13 cellular contexts compared by ENCODE assay signal in the genomic region with DNA sequence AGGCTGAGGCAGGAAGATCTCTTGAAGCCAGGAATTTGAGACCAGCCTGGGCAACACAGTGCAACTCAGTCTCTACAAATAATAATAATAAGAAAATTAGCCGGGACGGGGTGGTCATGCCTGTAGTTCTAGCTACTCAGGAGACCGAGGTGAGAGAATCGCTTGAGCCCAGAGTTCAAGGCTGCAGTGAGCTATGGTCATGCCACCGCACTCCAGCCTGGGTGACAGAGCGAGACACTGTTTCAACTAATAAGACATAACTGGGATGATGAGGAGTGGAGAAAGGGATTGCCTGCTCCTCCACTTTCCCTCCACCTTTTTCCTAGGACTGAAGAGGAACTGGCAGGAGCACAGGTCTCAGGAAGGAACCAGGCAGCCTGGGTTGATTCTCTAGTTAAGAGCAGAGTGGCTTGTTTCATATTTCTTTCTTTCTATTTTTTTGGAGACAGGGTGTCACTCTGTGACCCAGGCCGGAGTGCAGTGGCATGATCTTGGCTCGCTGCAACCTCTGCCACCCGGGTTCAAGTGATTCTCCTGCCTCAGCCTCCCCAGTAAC. TPM values are rescaled to one million over a fixed set of nuclear protein-coding genes. Genes with fewer than 3 reads are reported as not detected.
DNase-seq lines count a peak whose midpoint lies in the region; ATAC-seq and TF ChIP-seq lines count a peak whose summit lies in the region.
"Had no signal": no experiment of that assay in that cellular context is flagged by ENCODE, and none has a peak within 500 bp of the region (broad histone marks: within the 10 kb centered on the region; RNA-seq: fewer than 3 reads in every experiment).

No MANE protein-coding gene starts in this region.

- H3K36me3 ChIP-seq in esophagus muscularis mucosa (peaks cover 0 to 9% (median 5%) of the 10 kb centered on the region in 4 donors), aorta (ENCODE audit: control insufficient read depth in 1 of 2, insufficient read depth in 2 of 2, low read length in 1 of 2) (no peaks in the 10 kb centered on the region)

- H3K27ac Mint-ChIP-seq in activated CD4-positive, alpha-beta T cell treated with anti-CD3 and anti-CD28 coated beads, Interleukin-2, amount 10 ng/mL, durations not matched to agents 7 days and 5 days: peak overlapping the region; percentile 96
- H3K27ac Mint-ChIP-seq in T-cell: peak overlapping the region; percentile 90 to 95
- H3K27ac Mint-ChIP-seq in stimulated activated naive B cell treated with anti-CD40 and anti-IgM and Interleukin-4, amounts not matched to agents 10 μg/mL and 1 μg/mL and 100 μg/mL, for 72 hours: peak overlapping the region; percentile 95

- no peaks in the 10 kb centered on the region for H3K27me3 ChIP-seq in esophagus muscularis mucosa
- H3K27me3 ChIP-seq in aorta (ENCODE audit: control insufficient read depth in 1 of 2, insufficient read depth in 2 of 2, low read length in 1 of 2): no peaks in the 10 kb centered on the region
- H3K27me3 ChIP-seq: testis had no signal

- TF ChIP-seq CTCF in esophagus muscularis mucosa (IDR thresholded peaks at IDR 0.05): no peak

- H3K4me3 ChIP-seq in esophagus muscularis mucosa: no peak overlapping the region
- no peak overlapping the region for H3K4me3 ChIP-seq in aorta (ENCODE audit: low read length in 2 of 2)

- CTCF ChIA-PET in activated CD4-positive, alpha-beta T cell treated with anti-CD3 and anti-CD28 coated beads, Interleukin-2, amount 10 ng/mL, durations not matched to agents 7 days and 5 days (lab: Charles Lee): interaction anchor here (1.0 to 1.4 kb wide), 3 partner anchors 9 to 24 kb away, joined by 3 to 6 read pairs (median 4); no protein-coding TSS in a partner anchor
- CTCF ChIA-PET in T-cell (lab: Charles Lee): interaction anchor here in 1 of 2 donors (0.5 kb wide), 1 partner anchor 370 kb away, joined by 4 read pairs; no protein-coding TSS in a partner anchor

- H3K9me3 Mint-ChIP-seq in activated CD4-positive, alpha-beta T cell treated with anti-CD3 and anti-CD28 coated beads, Interleukin-2, amount 10 ng/mL, durations not matched to agents 7 days and 5 days: no peaks in the 10 kb centered on the region
- H3K9me3 Mint-ChIP-seq in T-cell: no peaks in the 10 kb centered on the region
- no peaks in the 10 kb centered on the region for H3K9me3 Mint-ChIP-seq in stimulated activated naive B cell treated with anti-CD40 and anti-IgM and Interleukin-4, amounts not matched to agents 10 μg/mL and 1 μg/mL and 100 μg/mL, for 72 hours

- 92% methylated on average over 9 of the region's 9 CpGs for WGBS in esophagus muscularis mucosa
- WGBS in aorta, 2 donors: 88% methylated on average over 9 of the region's 9 CpGs

- H3K9me3 ChIP-seq in esophagus muscularis mucosa (no peaks in the 10 kb centered on the region), aorta (ENCODE audit: control insufficient read depth, low read length) (no peaks in the 10 kb centered on the region)
- H3K9me3 ChIP-seq: testis had no signal

- H3K4me3 Mint-ChIP-seq in activated CD4-positive, alpha-beta T cell treated with anti-CD3 and anti-CD28 coated beads, Interleukin-2, amount 10 ng/mL, durations not matched to agents 7 days and 5 days: peak overlapping the region; percentile 84
- H3K4me3 Mint-ChIP-seq in T-cell: peak overlapping the region; percentile 79 to 88 (median 84)
- H3K4me3 Mint-ChIP-seq in stimulated activated naive B cell treated with anti-CD40 and anti-IgM and Interleukin-4, amounts not matched to agents 10 μg/mL and 1 μg/mL and 100 μg/mL, for 72 hours: peak overlapping the region; percentile 87 to 92

- peaks cover 52% of the 10 kb centered on the region for H3K4me1 Mint-ChIP-seq in activated CD4-positive, alpha-beta T cell treated with anti-CD3 and anti-CD28 coated beads, Interleukin-2, amount 10 ng/mL, durations not matched to agents 7 days and 5 days
- peaks cover 26 to 35% (median 28%) of the 10 kb centered on the region in 3 donors for H3K4me1 Mint-ChIP-seq in T-cell
- peaks cover 21 to 38% of the 10 kb centered on the region in 2 donors for H3K4me1 Mint-ChIP-seq in stimulated activated naive B cell treated with anti-CD40 and anti-IgM and Interleukin-4, amounts not matched to agents 10 μg/mL and 1 μg/mL and 100 μg/mL, for 72 hours

- H3K36me3 Mint-ChIP-seq in activated CD4-positive, alpha-beta T cell treated with anti-CD3 and anti-CD28 coated beads, Interleukin-2, amount 10 ng/mL, durations not matched to agents 7 days and 5 days (ENCODE audit: low read depth): peaks cover 11% of the 10 kb centered on the region
- no peaks in the 10 kb centered on the region for H3K36me3 Mint-ChIP-seq in T-cell
- H3K36me3 Mint-ChIP-seq in stimulated activated naive B cell treated with anti-CD40 and anti-IgM and Interleukin-4, amounts not matched to agents 10 μg/mL and 1 μg/mL and 100 μg/mL, for 72 hours: peaks cover 3 to 4% of the 10 kb centered on the region in 2 donors

- H3K27me3 Mint-ChIP-seq in activated CD4-positive, alpha-beta T cell treated with anti-CD3 and anti-CD28 coated beads, Interleukin-2, amount 10 ng/mL, durations not matched to agents 7 days and 5 days: no peaks in the 10 kb centered on the region
- no peaks in the 10 kb centered on the region for H3K27me3 Mint-ChIP-seq in T-cell
- no peaks in the 10 kb centered on the region for H3K27me3 Mint-ChIP-seq in stimulated activated naive B cell treated with anti-CD40 and anti-IgM and Interleukin-4, amounts not matched to agents 10 μg/mL and 1 μg/mL and 100 μg/mL, for 72 hours

- intact Hi-C loops in esophagus muscularis mucosa (cut with DNase I) (no loop called here), aorta (cut with DNase I) (no loop called here)

- H3K4me1 ChIP-seq in esophagus muscularis mucosa: peaks cover 7 to 27% (median 25%) of the 10 kb centered on the region in 4 donors
- no peaks in the 10 kb centered on the region for H3K4me1 ChIP-seq in aorta (ENCODE audit: control insufficient read depth in 1 of 2, insufficient read depth in 2 of 2, low read length in 2 of 2)

- DNase-seq in activated CD4-positive, alpha-beta T cell treated with anti-CD3 and anti-CD28 coated beads, Interleukin-2, amount 10 ng/mL, durations not matched to agents 7 days and 5 days: no peak
- DNase-seq in activated CD4-positive, alpha-beta T cell treated with anti-CD3 and anti-CD28 coated beads, Interleukin-2, amount 50 U/mL, for 1 hour: no peak
- no peak for DNase-seq in T-cell
- DNase-seq in esophagus muscularis mucosa (ENCODE audit: extremely low spot score): no peak
- no peak for DNase-seq in stimulated activated naive B cell treated with anti-CD40 and anti-IgM and Interleukin-4, amounts not matched to agents 10 μg/mL and 1 μg/mL and 100 μg/mL, for 72 hours
- DNase-seq in aorta: no peak
- DNase-seq: NCI-H2081 treated with DMSO at 0.1 percent for 48 hours; occipital lobe; SHP77 treated with DMSO at 0.1 percent for 48 hours; stimulated activated CD4-positive, alpha-beta T cell treated with anti-CD3 and anti-CD28 coated beads, Interleukin-2, amount 100 ng/mL, for 24 hours; testis had no signal

- TF ChIP-seq POLR2A in esophagus muscularis mucosa (IDR thresholded peaks at IDR 0.05; ENCODE audit: low read depth): no peak

- no peak for TF ChIP-seq EP300 in esophagus muscularis mucosa (IDR thresholded peaks at IDR 0.05)

- POLR2A ChIA-PET in activated CD4-positive, alpha-beta T cell treated with anti-CD3 and anti-CD28 coated beads, Interleukin-2, amount 10 ng/mL, durations not matched to agents 7 days and 5 days (lab: Charles Lee): no interaction called here
- POLR2A ChIA-PET in T-cell (lab: Charles Lee): interaction anchor here in 1 of 2 donors (0.6 kb wide), 1 partner anchor 155 kb away, joined by 3 read pairs; no protein-coding TSS in a partner anchor

- H3K27ac ChIP-seq in esophagus muscularis mucosa (replicated peaks in 1 of 4) (peak overlapping the region; percentile 80 to 90 (median 82)), aorta (ENCODE audit: low read depth in 1 of 2, low read length in 2 of 2) (no peak overlapping the region)

- ATAC-seq in T-cell (replicated peaks in 1 of 4): no peak
- ATAC-seq in stimulated activated naive B cell treated with anti-CD40 and anti-IgM and Interleukin-4, amounts not matched to agents 10 μg/mL and 1 μg/mL and 100 μg/mL, for 72 hours (replicated peaks): no peak
- no peak for ATAC-seq in HG03571 (IDR thresholded peaks at IDR 0.05; ENCODE audit: unreplicated experiment)
- no peak for ATAC-seq in HG02852 (IDR thresholded peaks at IDR 0.05; ENCODE audit: unreplicated experiment)
- no peak for ATAC-seq in aorta (ENCODE audit: low FRiP score)

RNA-seq across cellular contexts. Expression of a gene that starts 4.6 kb away (rescaled TPM):
- total RNA-seq in activated CD4-positive, alpha-beta T cell treated with anti-CD3 and anti-CD28 coated beads, Interleukin-2, amount 10 ng/mL, durations not matched to agents 7 days and 5 days: 100 to 1,000 TPM; 404 to 442 TPM
- total RNA-seq in T-cell (100 to 1,000 TPM; 108 to 132 (median 126) TPM), esophagus muscularis mucosa (100 to 1,000 TPM; 121 to 313 (median 212) TPM), aorta (100 to 1,000 TPM; 131 to 197 TPM)
- polyA plus RNA-seq in aorta: 100 to 1,000 TPM in 1 of 2 donors, 10 to 100 TPM in 1; 51.0 to 128 TPM

RNA-seq across cellular contexts. Expression of a gene that starts 43.8 kb away (rescaled TPM):
- 10 to 100 TPM in 1 of 2 experiments, 1 to 10 TPM in 1; 9.4 to 13.4 TPM for total RNA-seq in activated CD4-positive, alpha-beta T cell treated with anti-CD3 and anti-CD28 coated beads, Interleukin-2, amount 10 ng/mL, durations not matched to agents 7 days and 5 days
- total RNA-seq in T-cell (10 to 100 TPM in 4 of 5 donors, 1 to 10 TPM in 1; 9.4 to 14.8 (median 14.2) TPM), esophagus muscularis mucosa (10 to 100 TPM in 3 of 4 donors, 1 to 10 TPM in 1; 8.6 to 14.8 (median 12.5) TPM), aorta (1 to 10 TPM; 5.6 to 6.0 TPM)
- polyA plus RNA-seq in aorta: 10 to 100 TPM in 1 of 2 donors, 1 to 10 TPM in 1; 6.1 to 12.3 TPM

Comparison
In these comparisons a context has a peak if more than half of its experiments do, and no peak if none do; other contexts are left out.
1. H3K27ac ChIP-seq: peak in esophagus muscularis mucosa (4 of 4); none in aorta (0 of 2).
2. Peak in every context shown above with its lines, with median percentiles within 50 percentile points of each other: H3K27ac Mint-ChIP-seq and H3K4me3 Mint-ChIP-seq.